28 cellular contexts compared by ENCODE assay signal in the genomic region with DNA sequence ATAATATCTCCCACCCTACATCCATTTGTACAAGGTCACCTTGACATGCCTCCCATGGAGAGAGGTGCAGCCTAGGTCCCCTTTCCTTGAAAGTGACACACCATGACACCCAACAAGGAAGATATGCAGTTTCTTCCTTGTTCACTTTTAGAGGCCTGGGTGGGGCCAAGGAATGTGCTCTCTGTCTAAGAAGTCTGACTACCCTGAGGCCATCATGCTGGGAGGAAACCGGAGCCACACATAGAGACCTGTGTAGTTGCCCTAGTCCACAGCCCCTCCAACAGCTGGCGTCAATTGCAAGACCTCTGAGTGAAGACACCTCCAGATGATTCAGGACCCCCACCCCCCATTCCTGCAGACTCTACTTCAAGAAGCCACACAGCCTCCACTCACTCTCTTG. TPM values are rescaled to one million over a fixed set of nuclear protein-coding genes. Genes with fewer than 3 reads are reported as not detected.
"Had no signal": no experiment of that assay in that cellular context is flagged by ENCODE, and none has a peak within 500 bp of the region (broad histone marks: within the 10 kb centered on the region; RNA-seq: fewer than 3 reads in every experiment).

No MANE protein-coding gene starts in this region.

- H3K27ac ChIP-seq: adrenal gland, dorsolateral prefrontal cortex, hepatocyte, sigmoid colon, testis, upper lobe of left lung had no signal

- H3K4me3 ChIP-seq: adrenal gland, dorsolateral prefrontal cortex, hepatocyte, sigmoid colon, smooth muscle cell, testis, upper lobe of left lung had no signal

- ATAC-seq: activated CD4-positive, alpha-beta T cell treated with anti-CD3 and anti-CD28 coated beads for 36 hours; activated T-helper 17 cell treated with anti-CD3 and anti-CD28 coated beads, Interleukin-2, amount 50 U/mL, for 72 hours; effector memory CD8-positive, alpha-beta T cell; stimulated activated naive B cell treated with anti-CD40 and anti-IgM and Interleukin-4, amounts not matched to agents 10 μg/mL and 1 μg/mL and 100 μg/mL, for 72 hours; WTC11 had no signal

- H3K9me3 ChIP-seq: adrenal gland, sigmoid colon, testis, upper lobe of left lung had no signal

- H3K4me2 ChIP-seq: hepatocyte, smooth muscle cell had no signal

- H2AFZ ChIP-seq: hepatocyte had no signal

- DNase-seq: activated CD4-positive, alpha-beta T cell treated with anti-CD3 and anti-CD28 coated beads for 36 hours; activated CD4-positive, alpha-beta T cell treated with anti-CD3 and anti-CD28 coated beads, Interleukin-2, amount 50 U/mL, for 4 hours; activated CD8-positive, alpha-beta memory T cell treated with anti-CD3 and anti-CD28 coated beads for 24 hours; activated CD8-positive, alpha-beta memory T cell treated with anti-CD3 and anti-CD28 coated beads, Interleukin-2, amount 50 U/mL, for 4 hours; activated T-cell treated with anti-CD3 and anti-CD28 coated beads, Interleukin-2, amount 50 U/mL, for 24 hours; adrenal gland; central memory CD4-positive, alpha-beta T cell; effector memory CD8-positive, alpha-beta T cell; erythroblast; glutamatergic neuron; immature natural killer cell; nephron progenitor cell; occipital lobe; sigmoid colon; stimulated activated CD4-positive, alpha-beta T cell treated with anti-CD3 and anti-CD28 coated beads, Interleukin-2, amount 100 ng/mL, for 48 hours; stimulated activated CD8-positive, alpha-beta memory T cell treated with anti-CD3 and anti-CD28 coated beads, Interleukin-4, amount 100 ng/mL, for 48 hours; stimulated activated naive B cell treated with anti-CD40 and anti-IgM and Interleukin-4, amounts not matched to agents 10 μg/mL and 1 μg/mL and 100 μg/mL, for 72 hours; T-helper 1 cell; T1000; testis; upper lobe of left lung had no signal

- H3K27me3 ChIP-seq: adrenal gland, dorsolateral prefrontal cortex, hepatocyte, sigmoid colon, testis, upper lobe of left lung had no signal

RNA-seq across cellular contexts. Expression of a gene that starts 11.0 kb away (rescaled TPM):
- polyA plus RNA-seq: immature natural killer cell had no signal

RNA-seq across cellular contexts. Expression of a gene that starts 36.2 kb away (rescaled TPM):
- total RNA-seq: activated CD4-positive, alpha-beta T cell treated with anti-CD3 and anti-CD28 coated beads for 36 hours; activated T-helper 17 cell treated with anti-CD3 and anti-CD28 coated beads, Interleukin-2, amount 50 U/mL, for 72 hours; adrenal gland; astrocyte; dorsolateral prefrontal cortex; hepatocyte; lower leg skin; occipital lobe; sigmoid colon; smooth muscle cell; testis; upper lobe of left lung; WTC11 had no signal
- polyA plus RNA-seq: adrenal gland, hepatocyte, immature natural killer cell, sigmoid colon, smooth muscle cell had no signal
